Comparison of ENCODE assay signal across 8 cellular contexts in the genomic region with DNA sequence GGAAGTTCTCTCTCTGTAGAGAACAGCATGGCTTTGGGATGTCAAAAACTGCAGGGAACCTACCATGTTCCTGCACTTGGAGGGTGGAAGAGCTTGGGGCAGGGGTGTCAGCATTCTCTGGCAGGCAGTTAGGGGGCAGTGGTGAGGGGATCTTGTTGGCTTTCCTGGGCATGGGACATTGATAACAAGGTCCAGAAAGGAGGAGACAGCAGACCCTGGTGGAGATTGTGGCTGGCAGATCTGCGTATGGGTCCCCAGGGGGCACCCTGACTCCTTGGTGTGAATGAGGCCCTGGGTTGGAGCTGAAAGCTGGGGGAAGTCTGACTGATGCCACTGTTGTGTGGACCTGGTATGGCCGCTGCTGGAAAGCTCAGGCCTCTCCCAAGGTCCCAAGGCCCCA. TPM values are rescaled to one million over a fixed set of nuclear protein-coding genes. Genes with fewer than 3 reads are reported as not detected.
DNase-seq lines count a peak whose midpoint lies in the region; ATAC-seq and TF ChIP-seq lines count a peak whose summit lies in the region.

No MANE protein-coding gene starts in this region.

- H3K4me3 ChIP-seq in coronary artery = no peak overlapping the region

- intact Hi-C loops in left ventricle myocardium superior (cut with micrococcal nuclease) = no loop called here

- TF ChIP-seq CTCF in C4-2B (conservative IDR thresholded peaks at IDR 0.05) (peak; percentile 20; the same call in 1 of the 2 replicates), coronary artery (IDR thresholded peaks at IDR 0.05) (no peak)

- H3K27ac ChIP-seq in C4-2B = peak overlapping the region; percentile 43
- H3K27ac ChIP-seq in coronary artery = no peak overlapping the region

- ATAC-seq in GM19397 (IDR thresholded peaks at IDR 0.05; ENCODE audit: unreplicated experiment) (peak; percentile 57), left ventricle myocardium superior (peak; percentile 44), HG02678 (IDR thresholded peaks at IDR 0.05; ENCODE audit: unreplicated experiment) (no peak), GM19035 (IDR thresholded peaks at IDR 0.05; ENCODE audit: unreplicated experiment) (no peak), GM18858 (IDR thresholded peaks at IDR 0.05; ENCODE audit: unreplicated experiment) (no peak)

- DNase-seq in SK-N-DZ (ENCODE audit: low spot score) = peak; percentile 37
- DNase-seq in left ventricle myocardium superior = no peak
- DNase-seq in coronary artery (ENCODE audit: low spot score) = no peak

RNA-seq across cellular contexts. Expression of a gene that starts 22.9 kb away (rescaled TPM):
- polyA plus RNA-seq in SK-N-DZ (2014; cell fraction: cytosol; rRNA removed) = 0.45 and 2.1 TPM in 2 replicates
- polyA plus RNA-seq in SK-N-DZ (2014; cell fraction: nucleus; rRNA removed) = 0.59 and 3.4 TPM in 2 replicates
- total RNA-seq in left ventricle myocardium superior = 98.4 TPM

Comparison
In these comparisons a context has a peak if more than half of its experiments do, and no peak if none do; other contexts are left out.
1. ATAC-seq: peak in GM19397 (single experiment) and left ventricle myocardium superior (single experiment); none in HG02678 (single experiment), GM19035 (single experiment) and GM18858 (single experiment).